24 cellular contexts compared by ENCODE assay signal in genomic region chr6:104969785-104970581, GRCh38. TPM values are rescaled to one million over a fixed set of nuclear protein-coding genes. Genes with fewer than 3 reads are reported as not detected.
A peak's percentile ranks its signal among the peaks of the same experiment; 100 is the strongest.
DNase-seq lines count a peak whose midpoint lies in the region; ATAC-seq and TF ChIP-seq lines count a peak whose summit lies in the region.
"Had no signal": no experiment of that assay in that cellular context is flagged by ENCODE, and none has a peak within 500 bp of the region (broad histone marks: within the 10 kb centered on the region; RNA-seq: fewer than 3 reads in every experiment).

No MANE protein-coding gene starts in this region.

- H3K27ac ChIP-seq in Panc1 (ENCODE audit: low read length) (peak overlapping the region; percentile 54), endodermal cell (ENCODE audit: low read depth, low read length) (peak overlapping the region; percentile 8), RWPE1 (no peak overlapping the region)
- H3K27ac ChIP-seq: brain microvascular endothelial cell, VCaP had no signal

- H3K9ac ChIP-seq in endodermal cell (ENCODE audit: extremely low read depth, low read length, poor library complexity, severe bottlenecking) (no peak overlapping the region), skeletal muscle satellite cell (ENCODE audit: low read depth, low read length) (no peak overlapping the region)

- peaks cover 18% of the 10 kb centered on the region for H3K4me1 Mint-ChIP-seq in endodermal cell
- H3K4me1 Mint-ChIP-seq: CD14-positive monocyte, memory B cell had no signal

- H3K9me3 Mint-ChIP-seq in endodermal cell, result no peaks in the 10 kb centered on the region
- H3K9me3 Mint-ChIP-seq: activated CD4-positive, alpha-beta memory T cell treated with anti-CD3 and anti-CD28 coated beads for 36 hours; activated T-cell treated with anti-CD3 and anti-CD28 coated beads, Interleukin-2, amount 50 U/mL, for 24 hours; CD14-positive monocyte; dendritic cell treated with granulocyte-macrophage colony-stimulating factor and Interleukin-4, amounts not matched to agents 40 ng/mL and 50 ng/mL, for 4 days; memory B cell had no signal

- intact Hi-C loops in Panc1 (cut with micrococcal nuclease; ENCODE audit: unreplicated experiment), result no loop called here

- H3K36me3 ChIP-seq in Panc1 (ENCODE audit: control insufficient read depth, insufficient read depth, low read length), result no peaks in the 10 kb centered on the region; the same call in 1 of the 2 replicates
- H3K36me3 ChIP-seq in endodermal cell (ENCODE audit: control insufficient read depth, insufficient read depth, low read length), result peaks cover 4% of the 10 kb centered on the region
- no peaks in the 10 kb centered on the region for H3K36me3 ChIP-seq in skeletal muscle satellite cell (ENCODE audit: insufficient read depth, low read length)
- H3K36me3 ChIP-seq: brain microvascular endothelial cell had no signal

- H3K27me3 ChIP-seq in Panc1 (ENCODE audit: control insufficient read depth, insufficient read depth, low read length) (no peaks in the 10 kb centered on the region), endodermal cell (ENCODE audit: control insufficient read depth, insufficient read depth, low read length, poor library complexity, severe bottlenecking) (no peaks in the 10 kb centered on the region), skeletal muscle satellite cell (ENCODE audit: control insufficient read depth, insufficient read depth, low read length) (peaks cover 3% of the 10 kb centered on the region)
- H3K27me3 ChIP-seq: brain microvascular endothelial cell had no signal

- H3K4me3 Mint-ChIP-seq in endodermal cell, result no peak overlapping the region
- H3K4me3 Mint-ChIP-seq: activated CD4-positive, alpha-beta memory T cell treated with anti-CD3 and anti-CD28 coated beads for 36 hours; activated naive CD8-positive, alpha-beta T cell; activated T-cell treated with anti-CD3 and anti-CD28 coated beads, Interleukin-2, amount 50 U/mL, for 24 hours; dendritic cell treated with granulocyte-macrophage colony-stimulating factor and Interleukin-4, amounts not matched to agents 40 ng/mL and 50 ng/mL, for 4 days; memory B cell had no signal

- peaks cover 5% of the 10 kb centered on the region for H3K36me3 Mint-ChIP-seq in endodermal cell (ENCODE audit: low read depth)
- H3K36me3 Mint-ChIP-seq: activated CD4-positive, alpha-beta memory T cell treated with anti-CD3 and anti-CD28 coated beads for 36 hours; activated naive CD8-positive, alpha-beta T cell; CD14-positive monocyte; memory B cell had no signal

- DNase-seq in SIG-M5 treated with dmso at 0.1 percent for 504 hours (lab: John Stamatoyannopoulos, UW; ENCODE audit: unreplicated experiment), result peak; percentile 30
- DNase-seq in SIG-M5 (lab: John Stamatoyannopoulos, UW), result no peak
- no peak for DNase-seq in Panc1 (ENCODE audit: low read depth, low spot score)
- DNase-seq in endodermal cell, result no peak
- no peak for DNase-seq in activated gamma-delta T cell (lab: John Stamatoyannopoulos, UW)
- no peak for DNase-seq in RWPE1 (ENCODE audit: low spot score)
- DNase-seq: activated CD4-positive, alpha-beta memory T cell treated with anti-CD3 and anti-CD28 coated beads for 36 hours; activated T-cell treated with anti-CD3 and anti-CD28 coated beads, Interleukin-2, amount 50 U/mL, for 24 hours; brain microvascular endothelial cell; erythroblast; NCI-H1048; NCI-H526 treated with DMSO at 0.1 percent for 48 hours; stimulated activated CD4-positive, alpha-beta T cell treated with anti-CD3 and anti-CD28 coated beads, Interleukin-15, amount 100 ng/mL, for 24 hours had no signal

- no peak overlapping the region for H3K4me3 ChIP-seq in Panc1 (ENCODE audit: low read depth in 2 of 2, low read length in 2 of 2)
- H3K4me3 ChIP-seq in endodermal cell (ENCODE audit: low read length), result no peak overlapping the region
- H3K4me3 ChIP-seq in skeletal muscle satellite cell (ENCODE audit: low read length), result no peak overlapping the region

- CTCF ChIA-PET in Panc1 (lab: Charles Lee), result no interaction called here
- CTCF ChIA-PET in RWPE1 (lab: Yijun Ruan, JAX), result no interaction called here

- TF ChIP-seq CTCF in Panc1 (IDR thresholded peaks at IDR 0.05) (no peak), endodermal cell (conservative IDR thresholded peaks at IDR 0.05) (no peak), RWPE1 (conservative IDR thresholded peaks at IDR 0.05; ENCODE audit: low read depth) (no peak)

- H3K4me1 ChIP-seq in Panc1 (ENCODE audit: control insufficient read depth, insufficient read depth, low read length) (peaks cover 16% of the 10 kb centered on the region), endodermal cell (ENCODE audit: control insufficient read depth, insufficient read depth, low read length) (peaks cover 5% of the 10 kb centered on the region), skeletal muscle satellite cell (ENCODE audit: control insufficient read depth, insufficient read depth, low read length) (no peaks in the 10 kb centered on the region)

- 83 to 89% methylated on average over 1 of the region's 2 CpGs for whole genome bisulfite sequencing in endodermal cell (ENCODE audit: insufficient coverage in 1 of 2, insufficient read length in 1 of 2), 2 experiments

- in situ Hi-C loops in Panc1 (cut with HindIII; ENCODE audit: low pct_unique_long_range_greater_than_20kb, low sequenced_read_pairs), result no loop called here

- H3K9me3 ChIP-seq in Panc1 (ENCODE audit: control insufficient read depth, insufficient read depth, low read depth, low read length) (no peaks in the 10 kb centered on the region), endodermal cell (ENCODE audit: control insufficient read depth, low read length) (no peaks in the 10 kb centered on the region), skeletal muscle satellite cell (replicated peaks; ENCODE audit: low read length) (no peaks in the 10 kb centered on the region)

- POLR2A ChIA-PET in Panc1 (lab: Charles Lee), result interaction anchor here (1.4 kb wide), 1 partner anchor 12 kb away, joined by 18 read pairs; no protein-coding TSS in a partner anchor
- POLR2A ChIA-PET in RWPE1 (lab: Yijun Ruan, JAX; ENCODE audit: low non-redundant PET), result no interaction called here

- peak overlapping the region; percentile 87 for H3K27ac Mint-ChIP-seq in endodermal cell
- H3K27ac Mint-ChIP-seq: activated CD4-positive, alpha-beta memory T cell treated with anti-CD3 and anti-CD28 coated beads for 36 hours; activated naive CD8-positive, alpha-beta T cell; activated T-cell treated with anti-CD3 and anti-CD28 coated beads, Interleukin-2, amount 50 U/mL, for 24 hours; CD14-positive monocyte; dendritic cell treated with granulocyte-macrophage colony-stimulating factor and Interleukin-4, amounts not matched to agents 40 ng/mL and 50 ng/mL, for 4 days; memory B cell had no signal

- ATAC-seq in Panc1 (peak; percentile 51; the same call in 1 of the 2 replicates), GM21526 (IDR thresholded peaks at IDR 0.05; ENCODE audit: low FRiP score, unreplicated experiment) (no peak)

- no peaks in the 10 kb centered on the region for H3K27me3 Mint-ChIP-seq in endodermal cell (ENCODE audit: insufficient read depth)
- H3K27me3 Mint-ChIP-seq: activated CD4-positive, alpha-beta memory T cell treated with anti-CD3 and anti-CD28 coated beads for 36 hours; activated T-cell treated with anti-CD3 and anti-CD28 coated beads, Interleukin-2, amount 50 U/mL, for 24 hours; dendritic cell treated with granulocyte-macrophage colony-stimulating factor and Interleukin-4, amounts not matched to agents 40 ng/mL and 50 ng/mL, for 4 days; memory B cell had no signal

- H3K4me2 ChIP-seq in skeletal muscle satellite cell (ENCODE audit: low read length), result peak overlapping the region; percentile 14

- BruUV-seq in Panc1 (replicated peaks; lab: Mats Ljungman, UMichigan), result no TSS peak

RNA-seq across cellular contexts. Expression of gene LIN28B, which starts 13.1 kb away (rescaled TPM):
- 5.8 TPM for total RNA-seq in Panc1 (2021; ENCODE audit: unreplicated experiment)
- polyA plus RNA-seq in Panc1 (2012; ENCODE audit: insufficient read length), result 0.82 TPM
- total RNA-seq in endodermal cell, result 10 to 100 TPM; 65.1 to 65.3 TPM
- 46.4 TPM for polyA plus RNA-seq in endodermal cell (2013, experiment 1 of 2)
- 46.7 TPM for polyA plus RNA-seq in endodermal cell (2013, experiment 2 of 2)
- not detected in 2 replicates for total RNA-seq in skeletal muscle satellite cell (2012; rRNA removed)
- total RNA-seq: A172; activated CD4-positive, alpha-beta memory T cell treated with anti-CD3 and anti-CD28 coated beads for 36 hours; HT-29; renal cortical epithelial cell had no signal
- polyA plus RNA-seq: CD14-positive monocyte, urinary bladder had no signal
